Comparison of ENCODE assay signal across 8 cellular contexts in genomic region chr7:22563115-22563514, GRCh38.
DNase-seq lines count a peak whose midpoint lies in the region; ATAC-seq and TF ChIP-seq lines count a peak whose summit lies in the region.

No MANE protein-coding gene starts in this region.

- H4K20me1 ChIP-seq in Karpas-422 (ENCODE audit: insufficient read depth, low read depth, low read length) (no peaks in the 10 kb centered on the region), osteoblast (ENCODE audit: insufficient read depth, low read length) (no peaks in the 10 kb centered on the region)

- H3K27ac Mint-ChIP-seq in brain = peak overlapping the region in 3 of 5 experiments; percentile 25 to 83 (median 75)
- no peak overlapping the region for H3K27ac Mint-ChIP-seq in immature natural killer cell

- H3K4me1 ChIP-seq in Karpas-422 (ENCODE audit: low read length) (peaks cover 27% of the 10 kb centered on the region), osteoblast (ENCODE audit: insufficient read depth, low read length) (peaks cover 63% of the 10 kb centered on the region)

- H3K9me3 ChIP-seq in Karpas-422 (ENCODE audit: low read length) (no peaks in the 10 kb centered on the region), osteoblast (ENCODE audit: low read depth, low read length) (no peaks in the 10 kb centered on the region)

- no peak overlapping the region for H3K9ac ChIP-seq in Karpas-422 (ENCODE audit: low read length)

- no peak overlapping the region for H2AFZ ChIP-seq in Karpas-422 (ENCODE audit: low read length)
- H2AFZ ChIP-seq in osteoblast (ENCODE audit: low read length) = no peak overlapping the region

- no peak overlapping the region for H3K4me3 ChIP-seq in Karpas-422 (ENCODE audit: low read length)
- H3K4me3 ChIP-seq in osteoblast (ENCODE audit: insufficient read depth, low read length) = peak overlapping the region; percentile 63

- H3K4me1 Mint-ChIP-seq in brain (peaks cover 64% of the 10 kb centered on the region), immature natural killer cell (peaks cover 4 to 6% of the 10 kb centered on the region in 2 donors)

- no peaks in the 10 kb centered on the region for H3K36me3 ChIP-seq in Karpas-422 (ENCODE audit: insufficient read depth, low read length)
- H3K36me3 ChIP-seq in osteoblast (ENCODE audit: insufficient read depth, low read length) = no peaks in the 10 kb centered on the region

- peak overlapping the region; percentile 4 for H3K4me2 ChIP-seq in Karpas-422 (ENCODE audit: low read depth, low read length, poor library complexity, severe bottlenecking)
- H3K4me2 ChIP-seq in osteoblast (ENCODE audit: insufficient read depth, low read length) = peak overlapping the region; percentile 82

- ATAC-seq in GM19438 (IDR thresholded peaks at IDR 0.05; ENCODE audit: low read depth, unreplicated experiment) = peak; percentile 46

- H3K79me2 ChIP-seq in Karpas-422 (ENCODE audit: low read length) (no peaks in the 10 kb centered on the region), osteoblast (ENCODE audit: insufficient read depth, low read length) (peaks cover 8% of the 10 kb centered on the region)

- DNase-seq in Karpas-422 (no peak), osteoblast (ENCODE audit: insufficient read length, low spot score, missing footprints) (no peak), T1000 (lab: John Stamatoyannopoulos, UW) (no peak), cerebellar nuclear complex (lab: John Stamatoyannopoulos, UW) (no peak), immature natural killer cell (no peak), NCI-H1048 (lab: John Stamatoyannopoulos, UW) (no peak)

- H3K9me2 ChIP-seq in Karpas-422 (replicated peaks; ENCODE audit: insufficient read depth, low read length) = no peaks in the 10 kb centered on the region

- H3K4me3 Mint-ChIP-seq in brain (peak overlapping the region in 3 of 5 experiments; percentile 3 to 68 (median 67)), immature natural killer cell (peak overlapping the region in 1 of 5 donors; percentile 0)

- H3K9me3 Mint-ChIP-seq in brain = peaks cover 0 to 6% (median 0%) of the 10 kb centered on the region in 5 experiments
- no peaks in the 10 kb centered on the region for H3K9me3 Mint-ChIP-seq in immature natural killer cell

- H3K27me3 ChIP-seq in Karpas-422 (ENCODE audit: low read length) (no peaks in the 10 kb centered on the region), osteoblast (ENCODE audit: insufficient read depth, low read length) (no peaks in the 10 kb centered on the region)

- H3K27ac ChIP-seq in Karpas-422 (ENCODE audit: low read length) = no peak overlapping the region
- peak overlapping the region; percentile 96 for H3K27ac ChIP-seq in osteoblast (ENCODE audit: low read depth, low read length)

- no peaks in the 10 kb centered on the region for H3K36me3 Mint-ChIP-seq in brain
- H3K36me3 Mint-ChIP-seq in immature natural killer cell = no peaks in the 10 kb centered on the region

- TF ChIP-seq CTCF in brain (conservative IDR thresholded peaks at IDR 0.05) (no peak), osteoblast (IDR thresholded peaks at IDR 0.05; ENCODE audit: extremely low read depth, low read depth, low read length) (no peak)

- H3K27me3 Mint-ChIP-seq in brain (no peaks in the 10 kb centered on the region), immature natural killer cell (ENCODE audit: low read depth in 3 of 3) (peaks cover 2 to 16% (median 5%) of the 10 kb centered on the region in 3 donors)

Comparison
In these comparisons a context has a peak if more than half of its experiments do, and no peak if none do; other contexts are left out.
1. H3K27ac Mint-ChIP-seq: peak in brain (3 of 5); none in immature natural killer cell (0 of 6).